In genomic region chr3:19885468-19885867, GRCh38 we compare ENCODE assay signal across 8 cellular contexts. TPM values are rescaled to one million over a fixed set of nuclear protein-coding genes. Genes with fewer than 3 reads are reported as not detected.
DNase-seq lines count a peak whose midpoint lies in the region; TF ChIP-seq lines count a peak whose summit lies in the region.

No MANE protein-coding gene starts in this region.

- H3K4me1 ChIP-seq in HAP-1 (peaks cover 12% of the 10 kb centered on the region), Peyer's patch (peaks cover 0 to 18% (median 0%) of the 10 kb centered on the region in 4 donors)

- no peaks in the 10 kb centered on the region for H3K27me3 Mint-ChIP-seq in activated CD4-positive, alpha-beta T cell treated with anti-CD3 and anti-CD28 coated beads, Interleukin-2, amount 10 ng/mL, durations not matched to agents 24 days and 14 days
- H3K27me3 Mint-ChIP-seq in osteocyte (ENCODE audit: unreplicated experiment) = no peaks in the 10 kb centered on the region

- H3K27ac ChIP-seq in Peyer's patch = no peak overlapping the region

- TF ChIP-seq POLR2A in Peyer's patch (IDR thresholded peaks at IDR 0.05) = no peak

- no peaks in the 10 kb centered on the region for H3K9me3 Mint-ChIP-seq in activated CD4-positive, alpha-beta T cell treated with anti-CD3 and anti-CD28 coated beads, Interleukin-2, amount 10 ng/mL, durations not matched to agents 24 days and 14 days
- no peaks in the 10 kb centered on the region for H3K9me3 Mint-ChIP-seq in osteocyte (ENCODE audit: unreplicated experiment)

- H3K27ac Mint-ChIP-seq in activated CD4-positive, alpha-beta T cell treated with anti-CD3 and anti-CD28 coated beads, Interleukin-2, amount 10 ng/mL, durations not matched to agents 24 days and 14 days = no peak overlapping the region
- no peak overlapping the region for H3K27ac Mint-ChIP-seq in osteocyte (ENCODE audit: unreplicated experiment)

- H3K9me3 ChIP-seq in HAP-1 (no peaks in the 10 kb centered on the region), Peyer's patch (no peaks in the 10 kb centered on the region)

- TF ChIP-seq CTCF in Peyer's patch (IDR thresholded peaks at IDR 0.05) (peak in 5 of 6 experiments; percentile 19 to 59 (median 56)), osteocyte (IDR thresholded peaks at IDR 0.05) (peak; percentile 69)

- peak; percentile 63 for DNase-seq in activated CD4-positive, alpha-beta T cell treated with anti-CD3 and anti-CD28 coated beads, Interleukin-2, amount 10 ng/mL, durations not matched to agents 24 days and 14 days
- no peak for DNase-seq in activated CD4-positive, alpha-beta T cell treated with anti-CD3 and anti-CD28 coated beads, Interleukin-2, amount 50 U/mL, for 4 hours
- DNase-seq in HAP-1 (ENCODE audit: low spot score in 2 of 2) = peak; percentile 32 to 52
- DNase-seq in Peyer's patch = no peak
- peak; percentile 47 for DNase-seq in epidermal melanocyte (ENCODE audit: insufficient read length, low spot score)
- no peak for DNase-seq in osteocyte (ENCODE audit: extremely low spot score, unreplicated experiment)
- DNase-seq in T-helper 9 cell = no peak
- DNase-seq in activated naive CD4-positive, alpha-beta T cell (lab: John Stamatoyannopoulos, UW) = no peak

- no peak overlapping the region for H3K4me3 ChIP-seq in HAP-1
- H3K4me3 ChIP-seq in Peyer's patch = no peak overlapping the region

- in situ Hi-C loops in HAP-1 (cut with MboI; ENCODE audit: low sequenced_read_pairs) = no loop called here

- intact Hi-C loops in activated CD4-positive, alpha-beta T cell treated with anti-CD3 and anti-CD28 coated beads, Interleukin-2, amount 10 ng/mL, durations not matched to agents 24 days and 14 days (cut with micrococcal nuclease) = loop anchor here (2.0 to 5.0 kb wide), 4 partner anchors 61 to 302 kb away; partner anchors contain the start of genes RAB5A and SGO1

- H3K36me3 Mint-ChIP-seq in activated CD4-positive, alpha-beta T cell treated with anti-CD3 and anti-CD28 coated beads, Interleukin-2, amount 10 ng/mL, durations not matched to agents 24 days and 14 days (ENCODE audit: low read depth) = no peaks in the 10 kb centered on the region
- no peaks in the 10 kb centered on the region for H3K36me3 Mint-ChIP-seq in osteocyte (ENCODE audit: unreplicated experiment)

- H3K36me3 ChIP-seq in HAP-1 (replicated peaks) = no peaks in the 10 kb centered on the region
- H3K36me3 ChIP-seq in Peyer's patch = no peaks in the 10 kb centered on the region

- peaks cover 6% of the 10 kb centered on the region for H3K4me1 Mint-ChIP-seq in activated CD4-positive, alpha-beta T cell treated with anti-CD3 and anti-CD28 coated beads, Interleukin-2, amount 10 ng/mL, durations not matched to agents 24 days and 14 days
- H3K4me1 Mint-ChIP-seq in osteocyte (ENCODE audit: unreplicated experiment) = peaks cover 41% of the 10 kb centered on the region

- no peaks in the 10 kb centered on the region for H3K27me3 ChIP-seq in HAP-1 (ENCODE audit: low read depth)
- H3K27me3 ChIP-seq in Peyer's patch = no peaks in the 10 kb centered on the region

- H3K4me3 Mint-ChIP-seq in activated CD4-positive, alpha-beta T cell treated with anti-CD3 and anti-CD28 coated beads, Interleukin-2, amount 10 ng/mL, durations not matched to agents 24 days and 14 days = no peak overlapping the region
- H3K4me3 Mint-ChIP-seq in osteocyte (ENCODE audit: unreplicated experiment) = no peak overlapping the region

RNA-seq across cellular contexts. Expression of gene EFHB, which starts 48.5 kb away (rescaled TPM):
- 0.44 and 0.85 TPM in 2 replicates for total RNA-seq in activated CD4-positive, alpha-beta T cell treated with anti-CD3 and anti-CD28 coated beads, Interleukin-2, amount 10 ng/mL, durations not matched to agents 24 days and 14 days
- total RNA-seq in Peyer's patch (1 to 10 TPM in 1 of 4 donors, under 1 TPM in 2, not detected in 1; 0.35 to 2.5 (median 0.40) TPM), osteocyte (1.8 and 2.7 TPM in 2 replicates)

Comparison
In these comparisons a context has a peak if more than half of its experiments do, and no peak if none do; other contexts are left out.
1. DNase-seq: peak in activated CD4-positive, alpha-beta T cell treated with anti-CD3 and anti-CD28 coated beads, Interleukin-2, amount 10 ng/mL, durations not matched to agents 24 days and 14 days (single experiment), HAP-1 (2 of 2) and epidermal melanocyte (single experiment); none in activated CD4-positive, alpha-beta T cell treated with anti-CD3 and anti-CD28 coated beads, Interleukin-2, amount 50 U/mL, for 4 hours (0 of 2), Peyer's patch (0 of 3), osteocyte (single experiment), T-helper 9 cell (single experiment) and activated naive CD4-positive, alpha-beta T cell (0 of 4).